In genomic region chr14:68365228-68365627, GRCh38 we compare ENCODE assay signal across 11 cellular contexts.
DNase-seq lines count a peak whose midpoint lies in the region; ATAC-seq, FAIRE-seq and TF ChIP-seq lines count a peak whose summit lies in the region.
"Had no signal": no experiment of that assay in that cellular context is flagged by ENCODE, and none has a peak within 500 bp of the region (broad histone marks: within the 10 kb centered on the region; RNA-seq: fewer than 3 reads in every experiment).

No MANE protein-coding gene starts in this region.

- TF ChIP-seq CTCF in heart left ventricle (IDR thresholded peaks at IDR 0.05) = no peak

- WGBS in heart left ventricle, 4 donors = 90 to 96% (median 92%) methylated on average over 3 of the region's 3 CpGs

- no peak for FAIRE-seq in urothelium cell line (lab: Jason Lieb, UNC)

- H3K4me1 ChIP-seq in heart left ventricle = peaks cover 0 to 93% (median 6%) of the 10 kb centered on the region in 12 donors
- peaks cover 10 to 20% of the 10 kb centered on the region in 2 donors for H3K4me1 ChIP-seq in muscle layer of duodenum (ENCODE audit: control insufficient read depth in 1 of 2, insufficient read depth in 2 of 2, low read length in 2 of 2)

- H3K27ac ChIP-seq in heart left ventricle (peak overlapping the region in 7 of 12 donors; percentile 44 to 85 (median 65)), caudate nucleus (ENCODE audit: low read depth, low read length) (peak overlapping the region; percentile 83), muscle layer of duodenum (ENCODE audit: low read length) (peak overlapping the region; percentile 60)

- H3K4me3 ChIP-seq in heart left ventricle (no peak overlapping the region), muscle layer of duodenum (ENCODE audit: low read depth in 1 of 2, low read length in 2 of 2) (no peak overlapping the region)

- H3K9me3 ChIP-seq in heart left ventricle (no peaks in the 10 kb centered on the region), muscle layer of duodenum (ENCODE audit: control insufficient read depth in 1 of 2, low read length in 2 of 2) (no peaks in the 10 kb centered on the region)

- H3K36me3 ChIP-seq in heart left ventricle = no peaks in the 10 kb centered on the region
- H3K36me3 ChIP-seq in muscle layer of duodenum (ENCODE audit: control insufficient read depth in 1 of 2, insufficient read depth in 2 of 2, low read length in 2 of 2) = no peaks in the 10 kb centered on the region

- DNase-seq in heart left ventricle (no peak), Right ventricle myocardium superior (no peak), caudate nucleus (lab: John Stamatoyannopoulos, UW) (no peak), urothelium cell line (ENCODE audit: low spot score) (peak; percentile 50), Kasumi-1 (lab: John Stamatoyannopoulos, UW) (no peak), OCI-M1 (lab: John Stamatoyannopoulos, UW) (no peak)
- DNase-seq in stimulated activated CD4-positive, alpha-beta T cell treated with anti-CD3 and anti-CD28 coated beads, Interleukin-15, amount 100 ng/mL, for 24 hours = no peak
- DNase-seq: left cardiac atrium, NCI-H2081, T1000 had no signal

- no peak for ATAC-seq in heart left ventricle
- no peak for ATAC-seq in Right ventricle myocardium superior (ENCODE audit: poor library complexity)

- TF ChIP-seq POLR2A in heart left ventricle (IDR thresholded peaks at IDR 0.05) = no peak

- H3K27me3 ChIP-seq in heart left ventricle (no peaks in the 10 kb centered on the region), muscle layer of duodenum (ENCODE audit: low read depth, low read length) (no peaks in the 10 kb centered on the region)

- intact Hi-C loops in heart left ventricle (cut with DNase I) (loop anchor here in 1 of 10 donors (10.0 kb wide), 1 partner anchor 110 kb away; no protein-coding TSS in a partner anchor), Right ventricle myocardium superior (cut with DNase I) (no loop called here)
